Comparison of ENCODE assay signal across 10 cellular contexts in genomic region chr1:41282679-41283317, GRCh38. TPM values are rescaled to one million over a fixed set of nuclear protein-coding genes. Genes with fewer than 3 reads are reported as not detected.
DNase-seq lines count a peak whose midpoint lies in the region; ATAC-seq and TF ChIP-seq lines count a peak whose summit lies in the region.
"Had no signal": no experiment of that assay in that cellular context is flagged by ENCODE, and none has a peak within 500 bp of the region (broad histone marks: within the 10 kb centered on the region; RNA-seq: fewer than 3 reads in every experiment).

No MANE protein-coding gene starts in this region.

- ATAC-seq in activated CD8-positive, alpha-beta T cell treated with anti-CD3 and anti-CD28 coated beads, Interleukin-2, amount 10 ng/mL, durations not matched to agents 7 days and 5 days: peak; percentile 55
- ATAC-seq in foreskin keratinocyte: peak; percentile 40
- no peak for ATAC-seq in HG02981 (IDR thresholded peaks at IDR 0.05; ENCODE audit: unreplicated experiment)

- no peak overlapping the region for H3K4me3 Mint-ChIP-seq in activated CD8-positive, alpha-beta T cell treated with anti-CD3 and anti-CD28 coated beads, Interleukin-2, amount 10 ng/mL, durations not matched to agents 7 days and 5 days

- no peaks in the 10 kb centered on the region for H3F3A ChIP-seq in MM.1S (ENCODE audit: insufficient read depth, low read length)

- H3K4me1 ChIP-seq in MM.1S (ENCODE audit: low read length) (no peaks in the 10 kb centered on the region), foreskin keratinocyte (no peaks in the 10 kb centered on the region)

- no peaks in the 10 kb centered on the region for H4K20me1 ChIP-seq in MM.1S (ENCODE audit: insufficient read depth, low read length)
- H4K20me1 ChIP-seq: BLaER1 treated with 17β-estradiol and CSF1 and Interleukin-3, amounts not matched to agents 10 nM and 100 nM had no signal

- H3K4me3 ChIP-seq in MM.1S (ENCODE audit: low read length): no peak overlapping the region
- H3K4me3 ChIP-seq: BLaER1 treated with 17β-estradiol and CSF1 and Interleukin-3, amounts not matched to agents 10 nM and 100 nM; skin epidermis had no signal

- H3K4me2 ChIP-seq in MM.1S (ENCODE audit: low read depth, low read length): no peak overlapping the region
- H3K4me2 ChIP-seq: BLaER1 treated with 17β-estradiol and CSF1 and Interleukin-3, amounts not matched to agents 10 nM and 100 nM had no signal

- H3K9ac ChIP-seq in MM.1S (ENCODE audit: low read length): no peak overlapping the region
- H3K9ac ChIP-seq: BLaER1 treated with 17β-estradiol and CSF1 and Interleukin-3, amounts not matched to agents 10 nM and 100 nM had no signal

- TF ChIP-seq CTCF in MM.1S (IDR thresholded peaks at IDR 0.05; ENCODE audit: low read length): peak; percentile 89
- peak; percentile 79 for TF ChIP-seq CTCF in foreskin keratinocyte (conservative IDR thresholded peaks at IDR 0.05)

- H3K27me3 ChIP-seq in MM.1S (replicated peaks; ENCODE audit: insufficient read depth, low read length) (no peaks in the 10 kb centered on the region), foreskin keratinocyte (peaks cover 79% of the 10 kb centered on the region)
- H3K27me3 ChIP-seq: BLaER1 treated with 17β-estradiol and CSF1 and Interleukin-3, amounts not matched to agents 10 nM and 100 nM had no signal

- H3K9me2 ChIP-seq in MM.1S (replicated peaks; ENCODE audit: insufficient read depth, low read length): no peaks in the 10 kb centered on the region

- H3K27me3 Mint-ChIP-seq in activated CD8-positive, alpha-beta T cell treated with anti-CD3 and anti-CD28 coated beads, Interleukin-2, amount 10 ng/mL, durations not matched to agents 7 days and 5 days (ENCODE audit: low read depth): peaks cover 17% of the 10 kb centered on the region

- no peaks in the 10 kb centered on the region for H3K36me3 Mint-ChIP-seq in activated CD8-positive, alpha-beta T cell treated with anti-CD3 and anti-CD28 coated beads, Interleukin-2, amount 10 ng/mL, durations not matched to agents 7 days and 5 days (ENCODE audit: low read depth)

- CTCF ChIA-PET in activated CD8-positive, alpha-beta T cell treated with anti-CD3 and anti-CD28 coated beads, Interleukin-2, amount 10 ng/mL, durations not matched to agents 7 days and 5 days (lab: Charles Lee): interaction anchor here (0.8 to 3.7 kb wide), 18 partner anchors 10 to 1011 kb away, joined by 3 to 28 read pairs (median 4); no protein-coding TSS in a partner anchor

- intact Hi-C loops in posterior cingulate gyrus (cut with DNase I): loop anchor here (1.0 to 5.0 kb wide), 2 partner anchors 135 to 150 kb away; no protein-coding TSS in a partner anchor

- no peak overlapping the region for H3K27ac ChIP-seq in MM.1S (ENCODE audit: low read length)
- H3K27ac ChIP-seq in foreskin keratinocyte: no peak overlapping the region
- H3K27ac ChIP-seq: BLaER1 treated with 17β-estradiol and CSF1 and Interleukin-3, amounts not matched to agents 10 nM and 100 nM; skin epidermis had no signal

- H3K27ac Mint-ChIP-seq in activated CD8-positive, alpha-beta T cell treated with anti-CD3 and anti-CD28 coated beads, Interleukin-2, amount 10 ng/mL, durations not matched to agents 7 days and 5 days: no peak overlapping the region

- H3K79me2 ChIP-seq in MM.1S (ENCODE audit: low read length): no peaks in the 10 kb centered on the region

- no peaks in the 10 kb centered on the region for H3K4me1 Mint-ChIP-seq in activated CD8-positive, alpha-beta T cell treated with anti-CD3 and anti-CD28 coated beads, Interleukin-2, amount 10 ng/mL, durations not matched to agents 7 days and 5 days (ENCODE audit: low read depth)

- H3K9me3 ChIP-seq in MM.1S (replicated peaks; ENCODE audit: insufficient read depth, low read length): no peaks in the 10 kb centered on the region
- H3K9me3 ChIP-seq: BLaER1 treated with 17β-estradiol and CSF1 and Interleukin-3, amounts not matched to agents 10 nM and 100 nM had no signal

- POLR2A ChIA-PET in activated CD8-positive, alpha-beta T cell treated with anti-CD3 and anti-CD28 coated beads, Interleukin-2, amount 10 ng/mL, durations not matched to agents 7 days and 5 days (lab: Charles Lee): no interaction called here

- H3K36me3 ChIP-seq in MM.1S (replicated peaks; ENCODE audit: insufficient read depth, low read length): no peaks in the 10 kb centered on the region
- H3K36me3 ChIP-seq: BLaER1 treated with 17β-estradiol and CSF1 and Interleukin-3, amounts not matched to agents 10 nM and 100 nM had no signal

- H2AFZ ChIP-seq in MM.1S (ENCODE audit: low read length): 0 out of 2 replicates have a peak overlapping the region, but pooled peaks have one; percentile 6

- no peaks in the 10 kb centered on the region for H3K9me3 Mint-ChIP-seq in activated CD8-positive, alpha-beta T cell treated with anti-CD3 and anti-CD28 coated beads, Interleukin-2, amount 10 ng/mL, durations not matched to agents 7 days and 5 days (ENCODE audit: insufficient read depth)

- DNase-seq in NCI-H1092 treated with DMSO at 0.1 percent for 48 hours (lab: John Stamatoyannopoulos, UW) (peak; percentile 24), NCI-H1092 (lab: John Stamatoyannopoulos, UW) (no peak), MM.1S (peak; percentile 14), foreskin keratinocyte (no peak), posterior cingulate gyrus (peak in 9 of 10 donors; percentile 32 to 90 (median 53)), cerebellum (ENCODE audit: low spot score) (no peak)
- peak; percentile 35 for DNase-seq in activated CD8-positive, alpha-beta T cell treated with anti-CD3 and anti-CD28 coated beads, Interleukin-2, amount 10 ng/mL, durations not matched to agents 7 days and 5 days

RNA-seq across cellular contexts. Expression of gene SCMH1, which starts 40.7 kb away (rescaled TPM):
- 10 to 100 TPM; 25.1 to 30.3 TPM for total RNA-seq in activated CD8-positive, alpha-beta T cell treated with anti-CD3 and anti-CD28 coated beads, Interleukin-2, amount 10 ng/mL, durations not matched to agents 7 days and 5 days
- total RNA-seq in foreskin keratinocyte: 22.3 and 24.5 TPM in 2 replicates
- 16.8 and 19.9 TPM in 2 replicates for polyA plus RNA-seq in foreskin keratinocyte
- total RNA-seq in cerebellum: 65.8 TPM

Comparison
In these comparisons a context has a peak if more than half of its experiments do, and no peak if none do; other contexts are left out.
1. DNase-seq: peak in NCI-H1092 treated with DMSO at 0.1 percent for 48 hours (single experiment), MM.1S (single experiment), activated CD8-positive, alpha-beta T cell treated with anti-CD3 and anti-CD28 coated beads, Interleukin-2, amount 10 ng/mL, durations not matched to agents 7 days and 5 days (single experiment) and posterior cingulate gyrus (9 of 10); none in NCI-H1092 (single experiment), foreskin keratinocyte (0 of 2) and cerebellum (single experiment).